ENCODE assay signal across 21 cellular contexts in the genomic region with DNA sequence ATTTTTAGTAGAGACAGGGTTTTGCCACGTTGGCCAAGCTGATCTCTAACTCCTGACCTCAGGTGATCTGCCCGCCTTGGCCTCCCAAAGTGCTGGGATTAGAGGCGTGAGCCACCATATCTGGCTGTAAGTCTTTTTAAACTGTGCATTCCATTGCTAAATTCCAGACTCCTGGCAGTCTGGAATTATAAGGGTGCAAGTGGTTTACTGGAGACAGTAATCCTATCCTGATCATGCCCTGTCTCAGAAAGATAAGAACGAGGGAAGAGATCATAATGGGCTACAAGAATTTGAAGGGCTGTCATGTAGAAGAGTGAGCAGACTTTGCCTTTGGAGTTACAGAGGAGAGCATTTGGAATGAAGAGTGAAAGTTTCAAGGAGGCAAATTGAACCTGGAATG.
"Had no signal": no experiment of that assay in that cellular context is flagged by ENCODE, and none has a peak within 500 bp of the region (broad histone marks: within the 10 kb centered on the region; RNA-seq: fewer than 3 reads in every experiment).

No MANE protein-coding gene starts in this region.

- H3K27ac ChIP-seq: prostate gland, sigmoid colon, testis, tibial artery, upper lobe of left lung had no signal

- H3K4me3 Mint-ChIP-seq: effector memory CD8-positive, alpha-beta T cell; memory B cell; naive thymus-derived CD4-positive, alpha-beta T cell; nephron; stimulated activated memory B cell treated with anti-CD40 and anti-IgM and Interleukin-4, amounts not matched to agents 10 μg/mL and 1 μg/mL and 100 μg/mL, for 72 hours had no signal

- H3K36me3 Mint-ChIP-seq: memory B cell; stimulated activated memory B cell treated with anti-CD40 and anti-IgM and Interleukin-4, amounts not matched to agents 10 μg/mL and 1 μg/mL and 100 μg/mL, for 72 hours had no signal

- H3K4me1 ChIP-seq: prostate gland, sigmoid colon, testis, tibial artery, upper lobe of left lung had no signal

- H3K36me3 ChIP-seq: prostate gland, sigmoid colon, tibial artery, upper lobe of left lung had no signal

- DNase-seq: cortex of kidney; effector memory CD8-positive, alpha-beta T cell; erythroblast; hypothalamus; kidney; midbrain; naive thymus-derived CD4-positive, alpha-beta T cell; nucleus accumbens; right cardiac atrium; sigmoid colon; stimulated activated CD4-positive, alpha-beta T cell treated with anti-CD3 and anti-CD28 coated beads, Interleukin-4, amount 100 ng/mL, for 4 hours; stimulated activated naive CD8-positive, alpha-beta T cell treated with anti-CD3 and anti-CD28 coated beads, Interleukin-15, Interleukin-2, amounts not matched to agents 100 U/mL and 50 U/mL, for 24 hours; substantia nigra; testis; tibial artery; upper lobe of left lung had no signal

- H3K27ac Mint-ChIP-seq: effector memory CD8-positive, alpha-beta T cell; memory B cell; naive thymus-derived CD4-positive, alpha-beta T cell; stimulated activated memory B cell treated with anti-CD40 and anti-IgM and Interleukin-4, amounts not matched to agents 10 μg/mL and 1 μg/mL and 100 μg/mL, for 72 hours had no signal

- H3K9me3 ChIP-seq: prostate gland, sigmoid colon, testis, tibial artery, upper lobe of left lung had no signal

- H3K27me3 Mint-ChIP-seq: effector memory CD8-positive, alpha-beta T cell; stimulated activated memory B cell treated with anti-CD40 and anti-IgM and Interleukin-4, amounts not matched to agents 10 μg/mL and 1 μg/mL and 100 μg/mL, for 72 hours had no signal

- H3K27me3 ChIP-seq: testis, upper lobe of left lung had no signal

- H3K9me3 Mint-ChIP-seq: effector memory CD8-positive, alpha-beta T cell; memory B cell; naive thymus-derived CD4-positive, alpha-beta T cell; nephron; stimulated activated memory B cell treated with anti-CD40 and anti-IgM and Interleukin-4, amounts not matched to agents 10 μg/mL and 1 μg/mL and 100 μg/mL, for 72 hours had no signal

- H3K4me3 ChIP-seq: lung, prostate gland, sigmoid colon, testis, tibial artery, upper lobe of left lung had no signal
